9 cellular contexts compared by ENCODE assay signal in genomic region chr19:15479391-15480345, GRCh38. TPM values are rescaled to one million over a fixed set of nuclear protein-coding genes. Genes with fewer than 3 reads are reported as not detected.
A peak's percentile ranks its signal among the peaks of the same experiment; 100 is the strongest.
DNase-seq lines count a peak whose midpoint lies in the region; ATAC-seq and TF ChIP-seq lines count a peak whose summit lies in the region.
"Had no signal": no experiment of that assay in that cellular context is flagged by ENCODE, and none has a peak within 500 bp of the region (broad histone marks: within the 10 kb centered on the region; RNA-seq: fewer than 3 reads in every experiment).

PGLYRP2 (minus strand) TSS chr19:15479501; CDS start chr19:15479371, 130 bp downstream.

- H3K27ac Mint-ChIP-seq in activated CD8-positive, alpha-beta T cell treated with anti-CD3 and anti-CD28 coated beads for 36 hours, result no peak within 1 kb of the TSS

- peaks cover 10% of the 10 kb centered on the region for H3K4me1 ChIP-seq in BLaER1
- no peaks in the 10 kb centered on the region for H3K4me1 ChIP-seq in GM23248 (ENCODE audit: insufficient read depth)
- peaks cover 0 to 37% (median 9%) of the 10 kb centered on the region in 4 donors for H3K4me1 ChIP-seq in right lobe of liver

- no peaks in the 10 kb centered on the region for H3K36me3 Mint-ChIP-seq in activated CD8-positive, alpha-beta T cell treated with anti-CD3 and anti-CD28 coated beads for 36 hours (ENCODE audit: low read depth)

- H3K27me3 ChIP-seq in BLaER1 (no peaks in the 10 kb centered on the region), GM23248 (replicated peaks; ENCODE audit: insufficient read depth) (no peaks in the 10 kb centered on the region), right lobe of liver (no peaks in the 10 kb centered on the region)
- H3K27me3 ChIP-seq: hepatocyte had no signal

- peak; percentile 10 for TF ChIP-seq POLR2A in right lobe of liver (IDR thresholded peaks at IDR 0.05)

- CTCF ChIA-PET in activated CD8-positive, alpha-beta T cell treated with anti-CD3 and anti-CD28 coated beads for 36 hours (lab: Charles Lee), result interaction anchor here (0.9 to 1.6 kb wide), 5 partner anchors 12 to 76 kb away, joined by 3 to 6 read pairs (median 4); partner anchors contain the start of gene AKAP8L
- CTCF ChIA-PET in RWPE1 (lab: Yijun Ruan, JAX), result interaction anchor here (0.6 to 1.0 kb wide), 5 partner anchors 70 to 1533 kb away, joined by 3 to 4 read pairs (median 3); no protein-coding TSS in a partner anchor

- H3K4me2 ChIP-seq in BLaER1, result 0 out of 2 replicates have a peak within 1 kb of the TSS, but pooled peaks have one; percentile 3
- H3K4me2 ChIP-seq in GM23248 (ENCODE audit: unreplicated experiment), result no peak within 1 kb of the TSS
- H3K4me2 ChIP-seq: hepatocyte had no signal

- no peak within 1 kb of the TSS for H3K4me3 ChIP-seq in BLaER1
- no peak within 1 kb of the TSS for H3K4me3 ChIP-seq in GM23248
- peak within 1 kb of the TSS; percentile 14 to 49 (median 43) for H3K4me3 ChIP-seq in right lobe of liver
- H3K4me3 ChIP-seq: hepatocyte had no signal

- POLR2A ChIA-PET in activated CD8-positive, alpha-beta T cell treated with anti-CD3 and anti-CD28 coated beads for 36 hours (lab: Charles Lee), result interaction anchor here (0.6 to 1.3 kb wide), 4 partner anchors 10 to 882 kb away, joined by 3 to 7 read pairs (median 3); no protein-coding TSS in a partner anchor
- POLR2A ChIA-PET in RWPE1 (lab: Yijun Ruan, JAX; ENCODE audit: low non-redundant PET), result no interaction called here

- no peak within 1 kb of the TSS for H3K9ac ChIP-seq in BLaER1
- no peak within 1 kb of the TSS for H3K9ac ChIP-seq in GM23248

- intact Hi-C loops in activated CD8-positive, alpha-beta T cell treated with anti-CD3 and anti-CD28 coated beads for 36 hours (cut with micrococcal nuclease), result no loop called here
- intact Hi-C loops in right lobe of liver (cut with DNase I), result no loop called here

- 38 to 45% methylated on average over 15 to 16 of the region's 16 CpGs for WGBS in GM23248 (ENCODE audit: low coverage in 1 of 2, low lambda C conversion rate in 2 of 2, missing lambda C conversion rate in 2 of 2), 2 experiments
- 18% methylated on average over 4 of the region's 16 CpGs for WGBS in right lobe of liver (ENCODE audit: insufficient coverage, low coverage, low lambda C conversion rate, missing lambda C conversion rate)

- no peak within 1 kb of the TSS for H3K4me3 Mint-ChIP-seq in activated CD8-positive, alpha-beta T cell treated with anti-CD3 and anti-CD28 coated beads for 36 hours

- H3K36me3 ChIP-seq in BLaER1 (no peaks in the 10 kb centered on the region), GM23248 (ENCODE audit: low read depth) (no peaks in the 10 kb centered on the region), right lobe of liver (no peaks in the 10 kb centered on the region)

- no peaks in the 10 kb centered on the region for H3K9me2 ChIP-seq in GM23248 (ENCODE audit: insufficient read depth)

- no peaks in the 10 kb centered on the region for H3K9me3 Mint-ChIP-seq in activated CD8-positive, alpha-beta T cell treated with anti-CD3 and anti-CD28 coated beads for 36 hours

- DNase-seq in GM23248, result peak; percentile 40
- DNase-seq in activated CD8-positive, alpha-beta T cell treated with anti-CD3 and anti-CD28 coated beads for 36 hours, result peak; percentile 33
- DNase-seq in right lobe of liver, result peak; percentile 72 to 90 (median 85)
- no peak for DNase-seq in AG20443 (ENCODE audit: low spot score)
- no peak for DNase-seq in COLO668 (lab: John Stamatoyannopoulos, UW; ENCODE audit: unreplicated experiment)
- DNase-seq in RWPE1 (ENCODE audit: low spot score), result no peak

- H3K79me2 ChIP-seq in GM23248 (ENCODE audit: insufficient read depth), result no peaks in the 10 kb centered on the region
- H3K79me2 ChIP-seq: hepatocyte had no signal

- no peak within 1 kb of the TSS; the same call in 1 of the 2 replicates for H3K27ac ChIP-seq in BLaER1
- H3K27ac ChIP-seq in GM23248, result no peak within 1 kb of the TSS
- H3K27ac ChIP-seq in right lobe of liver, result peak within 1 kb of the TSS; percentile 47 to 68 (median 60)
- no peak within 1 kb of the TSS for H3K27ac ChIP-seq in RWPE1
- H3K27ac ChIP-seq: hepatocyte had no signal

- ATAC-seq in activated CD8-positive, alpha-beta T cell treated with anti-CD3 and anti-CD28 coated beads for 36 hours, result peak; percentile 22
- peak; percentile 83 to 90 (median 89) for ATAC-seq in right lobe of liver
- ATAC-seq in activated CD4-positive, CD25-positive, alpha-beta regulatory T cell treated with anti-CD3 and anti-CD28 coated beads, Interleukin-2, amount 50 U/mL, for 24 hours, result no peak

- peaks cover 44% of the 10 kb centered on the region for H3K4me1 Mint-ChIP-seq in activated CD8-positive, alpha-beta T cell treated with anti-CD3 and anti-CD28 coated beads for 36 hours (ENCODE audit: low read depth)

- in situ Hi-C loops in GM23248 (cut with MboI), result no loop called here

- no peaks in the 10 kb centered on the region for H4K20me1 ChIP-seq in BLaER1
- H4K20me1 ChIP-seq in GM23248 (ENCODE audit: insufficient read depth), result no peaks in the 10 kb centered on the region

- no peaks in the 10 kb centered on the region for H3F3A ChIP-seq in GM23248 (ENCODE audit: insufficient read depth)

- no peak within 1 kb of the TSS for H2AFZ ChIP-seq in GM23248
- H2AFZ ChIP-seq: hepatocyte had no signal

- no peaks in the 10 kb centered on the region for H3K9me3 ChIP-seq in BLaER1
- no peaks in the 10 kb centered on the region for H3K9me3 ChIP-seq in GM23248 (ENCODE audit: low read depth)
- no peaks in the 10 kb centered on the region for H3K9me3 ChIP-seq in right lobe of liver

- no peaks in the 10 kb centered on the region for H3K27me3 Mint-ChIP-seq in activated CD8-positive, alpha-beta T cell treated with anti-CD3 and anti-CD28 coated beads for 36 hours

- TF ChIP-seq CTCF in activated CD8-positive, alpha-beta T cell treated with anti-CD3 and anti-CD28 coated beads for 36 hours (IDR thresholded peaks at IDR 0.05), result no peak
- TF ChIP-seq CTCF in right lobe of liver (IDR thresholded peaks at IDR 0.05) (peak; percentile 45 to 69 (median 57)), RWPE1 (conservative IDR thresholded peaks at IDR 0.05; ENCODE audit: low read depth) (no peak)

RNA-seq across cellular contexts. Expression of gene PGLYRP2, which starts in this region (rescaled TPM):
- total RNA-seq in GM23248 (2014; rRNA removed; shearing (Covaris generic)), result not detected in 2 replicates
- polyA plus RNA-seq in GM23248 (2016; fragmentation: Nextera tagmentation; extraction: Ambion mirVana), result not detected in 2 replicates
- total RNA-seq in activated CD8-positive, alpha-beta T cell treated with anti-CD3 and anti-CD28 coated beads for 36 hours, result under 1 TPM; 0.25 to 0.27 TPM
- 100 to 1,000 TPM in 2 of 6 experiments, 10 to 100 TPM in 4; 45.1 to 135 (median 59.2) TPM for total RNA-seq in right lobe of liver
- total RNA-seq: hepatocyte had no signal
- polyA plus RNA-seq: hepatocyte had no signal

Comparison
In these comparisons a context has a peak if more than half of its experiments do, and no peak if none do; other contexts are left out.
1. RNA of gene PGLYRP2 (total RNA-seq): 45.1 to 135 TPM in right lobe of liver; 0.25 to 0.27 TPM in activated CD8-positive, alpha-beta T cell treated with anti-CD3 and anti-CD28 coated beads for 36 hours and not detected in GM23248; every median in the first group is over 10 times any median in the second.
2. Peak in DNase-seq in GM23248; RNA of the gene not detected or under 1 TPM.
3. Peak in DNase-seq and ATAC-seq in activated CD8-positive, alpha-beta T cell treated with anti-CD3 and anti-CD28 coated beads for 36 hours; RNA of the gene not detected or under 1 TPM.
4. H3K27ac ChIP-seq: peak in right lobe of liver (3 of 3); none in BLaER1 (single experiment), GM23248 (single experiment) and RWPE1 (single experiment).
5. H3K4me3 ChIP-seq: peak in right lobe of liver (3 of 3); none in BLaER1 (single experiment) and GM23248 (single experiment).
6. DNase-seq: peak in right lobe of liver (3 of 3); none in AG20443 (single experiment), COLO668 (single experiment) and RWPE1 (single experiment).
7. ATAC-seq: peak in right lobe of liver (4 of 4); none in activated CD4-positive, CD25-positive, alpha-beta regulatory T cell treated with anti-CD3 and anti-CD28 coated beads, Interleukin-2, amount 50 U/mL, for 24 hours (0 of 2).
8. CTCF ChIP-seq: peak in right lobe of liver (4 of 4); none in activated CD8-positive, alpha-beta T cell treated with anti-CD3 and anti-CD28 coated beads for 36 hours (single experiment) and RWPE1 (single experiment).